In genomic region chr1:30520461-30520860, GRCh38 we compare ENCODE assay signal across 23 cellular contexts.
DNase-seq lines count a peak whose midpoint lies in the region; ATAC-seq and TF ChIP-seq lines count a peak whose summit lies in the region.
"Had no signal": no experiment of that assay in that cellular context is flagged by ENCODE, and none has a peak within 500 bp of the region (broad histone marks: within the 10 kb centered on the region; RNA-seq: fewer than 3 reads in every experiment).

No MANE protein-coding gene starts in this region.

- TF ChIP-seq CTCF in coronary artery (IDR thresholded peaks at IDR 0.05) (no peak), osteocyte (IDR thresholded peaks at IDR 0.05) (no peak), type B pancreatic cell (conservative IDR thresholded peaks at IDR 0.05) (no peak)

- no peaks in the 10 kb centered on the region for H3K27me3 Mint-ChIP-seq in osteocyte (ENCODE audit: unreplicated experiment)
- peaks cover 24% of the 10 kb centered on the region for H3K27me3 Mint-ChIP-seq in type B pancreatic cell

- H3K9me3 Mint-ChIP-seq in osteocyte (ENCODE audit: unreplicated experiment) (no peaks in the 10 kb centered on the region), type B pancreatic cell (no peaks in the 10 kb centered on the region)
- H3K9me3 Mint-ChIP-seq: CD8-positive, alpha-beta T cell had no signal

- no peak overlapping the region for H3K4me3 ChIP-seq in coronary artery
- H3K4me3 ChIP-seq: BLaER1 treated with 17β-estradiol and CSF1 and Interleukin-3, amounts not matched to agents 10 nM and 100 nM had no signal

- ATAC-seq in HG03457 (IDR thresholded peaks at IDR 0.05; ENCODE audit: unreplicated experiment): no peak
- ATAC-seq: CD8-positive, alpha-beta T cell; Panc1 had no signal

- H3K27ac Mint-ChIP-seq in osteocyte (ENCODE audit: unreplicated experiment) (no peak overlapping the region), type B pancreatic cell (no peak overlapping the region)
- H3K27ac Mint-ChIP-seq: CD8-positive, alpha-beta T cell; IgD-negative memory B cell had no signal

- H3K4me3 Mint-ChIP-seq in osteocyte (ENCODE audit: unreplicated experiment) (no peak overlapping the region), type B pancreatic cell (no peak overlapping the region)
- H3K4me3 Mint-ChIP-seq: CD8-positive, alpha-beta T cell; IgD-negative memory B cell had no signal

- H3K36me3 Mint-ChIP-seq in osteocyte (ENCODE audit: unreplicated experiment): no peaks in the 10 kb centered on the region
- H3K36me3 Mint-ChIP-seq in type B pancreatic cell: no peaks in the 10 kb centered on the region
- H3K36me3 Mint-ChIP-seq: CD8-positive, alpha-beta T cell; IgD-negative memory B cell had no signal

- DNase-seq in activated CD8-positive, alpha-beta memory T cell treated with anti-CD3 and anti-CD28 coated beads, Interleukin-2, amount 50 U/mL, for 48 hours: peak; percentile 13
- no peak for DNase-seq in activated CD8-positive, alpha-beta memory T cell treated with anti-CD3 and anti-CD28 coated beads, Interleukin-2, amount 50 U/mL, for 4 hours
- peak; percentile 9 for DNase-seq in coronary artery (ENCODE audit: low spot score)
- DNase-seq in osteocyte (ENCODE audit: extremely low spot score, unreplicated experiment): peak; percentile 71
- peak; percentile 20 for DNase-seq in type B pancreatic cell (ENCODE audit: extremely low spot score, unreplicated experiment)
- no peak for DNase-seq in erythroblast (lab: John Stamatoyannopoulos, UW)
- DNase-seq: 8988T; Calu3; DMS153; GOT3; HCEC 1CT; MV-4-11; NCI-H1105 treated with DMSO at 0.1 percent for 48 hours; NCI-H2029 treated with DMSO at 0.1 percent for 48 hours; NCI-H345; NCI-H524; NCI-H774; NK-92 treated with Interleukin-12 subunit alpha and Interleukin-12 subunit beta, amount 100 ng/mL, for 24 hours had no signal

- no peak for TF ChIP-seq POLR2A in erythroblast (IDR thresholded peaks at IDR 0.05; ENCODE audit: low read length)

- no peaks in the 10 kb centered on the region for H3K4me1 Mint-ChIP-seq in osteocyte (ENCODE audit: unreplicated experiment)
- peaks cover 15% of the 10 kb centered on the region for H3K4me1 Mint-ChIP-seq in type B pancreatic cell (ENCODE audit: unreplicated experiment)

- H3K27ac ChIP-seq in coronary artery: no peak overlapping the region
- H3K27ac ChIP-seq: BLaER1 treated with 17β-estradiol and CSF1 and Interleukin-3, amounts not matched to agents 10 nM and 100 nM had no signal

Comparison
In these comparisons a context has a peak if more than half of its experiments do, and no peak if none do; other contexts are left out.
1. DNase-seq: peak in activated CD8-positive, alpha-beta memory T cell treated with anti-CD3 and anti-CD28 coated beads, Interleukin-2, amount 50 U/mL, for 48 hours (single experiment), coronary artery (single experiment), osteocyte (single experiment) and type B pancreatic cell (single experiment); none in activated CD8-positive, alpha-beta memory T cell treated with anti-CD3 and anti-CD28 coated beads, Interleukin-2, amount 50 U/mL, for 4 hours (single experiment) and erythroblast (0 of 2).